16 cellular contexts compared by ENCODE assay signal in genomic region chr11:66324626-66325025, GRCh38. TPM values are rescaled to one million over a fixed set of nuclear protein-coding genes. Genes with fewer than 3 reads are reported as not detected.
DNase-seq lines count a peak whose midpoint lies in the region; ATAC-seq and TF ChIP-seq lines count a peak whose summit lies in the region.
"Had no signal": no experiment of that assay in that cellular context is flagged by ENCODE, and none has a peak within 500 bp of the region (broad histone marks: within the 10 kb centered on the region; RNA-seq: fewer than 3 reads in every experiment).

No MANE protein-coding gene starts in this region.

- 85% methylated on average over 10 of the region's 10 CpGs for WGBS in right cardiac atrium
- 30% methylated on average over 6 of the region's 10 CpGs for WGBS in mesenchymal stem cell
- 55% methylated on average over 8 of the region's 10 CpGs; no CpG with 5 or more reads in 1 of the 2 donors for WGBS in esophagus squamous epithelium, 2 donors

- peak overlapping the region; percentile 76 for H2BK15ac ChIP-seq in mesenchymal stem cell (ENCODE audit: low read depth, poor library complexity, severe bottlenecking)

- no peak for TF ChIP-seq POLR2A in esophagus squamous epithelium (IDR thresholded peaks at IDR 0.05)

- H3K4me3 ChIP-seq in right cardiac atrium (ENCODE audit: low read length) (no peak overlapping the region), mesenchymal stem cell (ENCODE audit: insufficient read depth in 1 of 2, low read depth in 1 of 2, low read length in 2 of 2) (no peak overlapping the region), esophagus squamous epithelium (no peak overlapping the region)
- H3K4me3 ChIP-seq: esophagus muscularis mucosa had no signal

- H3K27me3 ChIP-seq in right cardiac atrium (ENCODE audit: control insufficient read depth, insufficient read depth) (no peaks in the 10 kb centered on the region), mesenchymal stem cell (ENCODE audit: control insufficient read depth in 1 of 2, insufficient read depth in 1 of 2, low read length in 2 of 2) (no peaks in the 10 kb centered on the region), esophagus squamous epithelium (no peaks in the 10 kb centered on the region)
- H3K27me3 ChIP-seq: esophagus muscularis mucosa had no signal

- peaks cover 81% of the 10 kb centered on the region for H3K4me1 Mint-ChIP-seq in activated CD8-positive, alpha-beta T cell treated with anti-CD3 and anti-CD28 coated beads, Interleukin-2, amount 10 ng/mL, durations not matched to agents 7 days and 5 days (ENCODE audit: low read depth)

- H2BK120ac ChIP-seq in mesenchymal stem cell (ENCODE audit: low read depth, low read length), result peak overlapping the region; percentile 98

- H4K91ac ChIP-seq in mesenchymal stem cell (ENCODE audit: low read length), result peak overlapping the region; percentile 95

- POLR2A ChIA-PET in activated CD8-positive, alpha-beta T cell treated with anti-CD3 and anti-CD28 coated beads, Interleukin-2, amount 10 ng/mL, durations not matched to agents 7 days and 5 days (lab: Charles Lee), result interaction anchor here (0.6 to 3.0 kb wide), 3 partner anchors 9 to 12 kb away, joined by 3 to 45 read pairs (median 4); no protein-coding TSS in a partner anchor

- peak overlapping the region; percentile 4 for H3K9ac ChIP-seq in mesenchymal stem cell (ENCODE audit: low read length)

- peak overlapping the region; percentile 64 to 85 for H2BK12ac ChIP-seq in mesenchymal stem cell (ENCODE audit: low read length in 2 of 2)

- no peaks in the 10 kb centered on the region for H3K4me1 ChIP-seq in right cardiac atrium (ENCODE audit: control insufficient read depth, insufficient read depth, low read length)
- peaks cover 45% of the 10 kb centered on the region for H3K4me1 ChIP-seq in mesenchymal stem cell (ENCODE audit: control insufficient read depth, insufficient read depth, low read depth, low read length)
- peaks cover 24 to 55% (median 29%) of the 10 kb centered on the region in 3 donors for H3K4me1 ChIP-seq in esophagus squamous epithelium

- H3K4ac ChIP-seq in mesenchymal stem cell (ENCODE audit: low read depth in 1 of 2, low read length in 2 of 2), result peak overlapping the region; percentile 75 to 83

- H3K36me3 Mint-ChIP-seq in activated CD8-positive, alpha-beta T cell treated with anti-CD3 and anti-CD28 coated beads, Interleukin-2, amount 10 ng/mL, durations not matched to agents 7 days and 5 days (ENCODE audit: low read depth), result peaks cover 8% of the 10 kb centered on the region
- H3K36me3 Mint-ChIP-seq: IgD-negative memory B cell had no signal

- H3K27ac Mint-ChIP-seq in activated CD8-positive, alpha-beta T cell treated with anti-CD3 and anti-CD28 coated beads, Interleukin-2, amount 10 ng/mL, durations not matched to agents 7 days and 5 days, result peak overlapping the region; percentile 98
- H3K27ac Mint-ChIP-seq: dendritic cell treated with granulocyte-macrophage colony-stimulating factor and Interleukin-4, amounts not matched to agents 40 ng/mL and 50 ng/mL, for 4 days had no signal

- CTCF ChIA-PET in activated CD8-positive, alpha-beta T cell treated with anti-CD3 and anti-CD28 coated beads, Interleukin-2, amount 10 ng/mL, durations not matched to agents 7 days and 5 days (lab: Charles Lee), result interaction anchor here (3.8 kb wide), 1 partner anchor 12 kb away, joined by 87 read pairs; no protein-coding TSS in a partner anchor

- intact Hi-C loops in right cardiac atrium (cut with DNase I) (no loop called here), left ventricle myocardium superior (cut with micrococcal nuclease) (no loop called here), esophagus squamous epithelium (cut with DNase I) (no loop called here)

- no peaks in the 10 kb centered on the region for H3K79me1 ChIP-seq in mesenchymal stem cell (replicated peaks; ENCODE audit: low read length, poor library complexity, severe bottlenecking)

- H3K9me3 Mint-ChIP-seq in activated CD8-positive, alpha-beta T cell treated with anti-CD3 and anti-CD28 coated beads, Interleukin-2, amount 10 ng/mL, durations not matched to agents 7 days and 5 days (ENCODE audit: insufficient read depth), result peaks cover 7% of the 10 kb centered on the region
- H3K9me3 Mint-ChIP-seq: dendritic cell treated with granulocyte-macrophage colony-stimulating factor and Interleukin-4, amounts not matched to agents 40 ng/mL and 50 ng/mL, for 4 days; IgD-negative memory B cell had no signal

- no peaks in the 10 kb centered on the region for H3K27me3 Mint-ChIP-seq in activated CD8-positive, alpha-beta T cell treated with anti-CD3 and anti-CD28 coated beads, Interleukin-2, amount 10 ng/mL, durations not matched to agents 7 days and 5 days (ENCODE audit: low read depth)
- H3K27me3 Mint-ChIP-seq: IgD-negative memory B cell had no signal

- peak overlapping the region; percentile 89 for H4K8ac ChIP-seq in mesenchymal stem cell (ENCODE audit: low read length)

- H3K9me3 ChIP-seq in right cardiac atrium (ENCODE audit: control insufficient read depth, low read length), result no peaks in the 10 kb centered on the region
- no peaks in the 10 kb centered on the region for H3K9me3 ChIP-seq in mesenchymal stem cell (ENCODE audit: control insufficient read depth, low read length)
- no peaks in the 10 kb centered on the region for H3K9me3 ChIP-seq in esophagus squamous epithelium
- H3K9me3 ChIP-seq: esophagus muscularis mucosa had no signal

- peak overlapping the region; percentile 93 to 99 for H3K18ac ChIP-seq in mesenchymal stem cell (ENCODE audit: low read depth in 1 of 2, low read length in 2 of 2)

- H3K36me3 ChIP-seq in mesenchymal stem cell (ENCODE audit: control insufficient read depth in 1 of 2, insufficient read depth in 2 of 2, low read depth in 1 of 2, low read length in 2 of 2) (peaks cover 0 to 2% of the 10 kb centered on the region in 2 experiments), esophagus squamous epithelium (no peaks in the 10 kb centered on the region)
- H3K36me3 ChIP-seq: esophagus muscularis mucosa had no signal

- peak overlapping the region in 1 of 2 experiments; percentile 93 for H3K14ac ChIP-seq in mesenchymal stem cell (ENCODE audit: low read length in 2 of 2)

- no peak overlapping the region for H2AFZ ChIP-seq in mesenchymal stem cell (ENCODE audit: low read depth, low read length)

- H3K27ac ChIP-seq in right cardiac atrium (ENCODE audit: low read length), result no peak overlapping the region
- peak overlapping the region; percentile 33 for H3K27ac ChIP-seq in mesenchymal stem cell (ENCODE audit: low read length, poor library complexity, severe bottlenecking)
- peak overlapping the region in 2 of 4 donors; percentile 39 to 82 for H3K27ac ChIP-seq in esophagus squamous epithelium

- no peak for TF ChIP-seq CTCF in esophagus squamous epithelium (IDR thresholded peaks at IDR 0.05)

- peak overlapping the region; percentile 90 for H2AK5ac ChIP-seq in mesenchymal stem cell (ENCODE audit: low read length, severe bottlenecking)

- ATAC-seq in right cardiac atrium (no peak), left ventricle myocardium superior (no peak)
- ATAC-seq in activated CD8-positive, alpha-beta T cell treated with anti-CD3 and anti-CD28 coated beads, Interleukin-2, amount 10 ng/mL, durations not matched to agents 7 days and 5 days, result no peak

- no peak overlapping the region for H3K4me3 Mint-ChIP-seq in activated CD8-positive, alpha-beta T cell treated with anti-CD3 and anti-CD28 coated beads, Interleukin-2, amount 10 ng/mL, durations not matched to agents 7 days and 5 days
- H3K4me3 Mint-ChIP-seq: dendritic cell treated with granulocyte-macrophage colony-stimulating factor and Interleukin-4, amounts not matched to agents 40 ng/mL and 50 ng/mL, for 4 days had no signal

- DNase-seq in right cardiac atrium (peak in 2 of 3 donors; percentile 58 to 65), left ventricle myocardium superior (no peak), mesenchymal stem cell (peak; percentile 49), NCI-H2081 treated with DMSO at 0.1 percent for 48 hours (lab: John Stamatoyannopoulos, UW) (no peak), NOMO-1 treated with dmso at 0.1 percent for 144 hours (lab: John Stamatoyannopoulos, UW; ENCODE audit: unreplicated experiment) (no peak), NCI-H774 (lab: John Stamatoyannopoulos, UW) (no peak), esophagus squamous epithelium (lab: John Stamatoyannopoulos, UW) (no peak)
- DNase-seq in activated CD8-positive, alpha-beta T cell treated with anti-CD3 and anti-CD28 coated beads, Interleukin-2, amount 10 ng/mL, durations not matched to agents 7 days and 5 days, result no peak
- DNase-seq: C1 segment of cervical spinal cord; NCI-H1417 treated with DMSO at 0.1 percent for 48 hours; stimulated activated CD4-positive, alpha-beta T cell treated with anti-CD3 and anti-CD28 coated beads, Interleukin-4, amount 100 ng/mL, for 4 hours; stimulated activated naive CD4-positive, alpha-beta T cell had no signal

- H3K4me2 ChIP-seq in mesenchymal stem cell (ENCODE audit: low read length, poor library complexity, severe bottlenecking), result no peak overlapping the region

- H3K23ac ChIP-seq in mesenchymal stem cell (ENCODE audit: low read length in 2 of 2), result no peak overlapping the region

- H2BK5ac ChIP-seq in mesenchymal stem cell (ENCODE audit: low read depth, low read length, poor library complexity, severe bottlenecking), result no peak overlapping the region

RNA-seq across cellular contexts. Expression of gene CD248, which starts 7.8 kb away (rescaled TPM):
- total RNA-seq in right cardiac atrium, result 10 to 100 TPM; 10.5 to 22.9 (median 21.9) TPM
- 12.0 TPM for polyA plus RNA-seq in right cardiac atrium
- 11.1 TPM for total RNA-seq in left ventricle myocardium superior
- total RNA-seq in activated CD8-positive, alpha-beta T cell treated with anti-CD3 and anti-CD28 coated beads, Interleukin-2, amount 10 ng/mL, durations not matched to agents 7 days and 5 days, result 10 to 100 TPM; 79.5 to 80.8 TPM
- 318 TPM for polyA plus RNA-seq in mesenchymal stem cell (2013, experiment 1 of 2)
- 313 TPM for polyA plus RNA-seq in mesenchymal stem cell (2013, experiment 2 of 2)
- total RNA-seq in esophagus squamous epithelium, result 10 to 100 TPM in 1 of 4 donors, 1 to 10 TPM in 3; 1.9 to 13.2 (median 6.1) TPM

RNA-seq across cellular contexts. Expression of gene RIN1, which starts 11.6 kb away (rescaled TPM):
- total RNA-seq in right cardiac atrium (1 to 10 TPM; 2.0 to 3.8 (median 2.2) TPM), left ventricle myocardium superior (1.7 TPM), esophagus squamous epithelium (10 to 100 TPM; 22.3 to 37.2 (median 27.6) TPM)
- polyA plus RNA-seq in right cardiac atrium, result 1.6 TPM
- 1 to 10 TPM; 1.3 TPM for total RNA-seq in activated CD8-positive, alpha-beta T cell treated with anti-CD3 and anti-CD28 coated beads, Interleukin-2, amount 10 ng/mL, durations not matched to agents 7 days and 5 days
- 29.1 TPM for polyA plus RNA-seq in mesenchymal stem cell (2013, experiment 1 of 2)
- polyA plus RNA-seq in mesenchymal stem cell (2013, experiment 2 of 2), result 26.9 TPM

RNA-seq across cellular contexts. Expression of gene BRMS1, which starts 20.3 kb away (rescaled TPM):
- total RNA-seq in right cardiac atrium (10 to 100 TPM; 12.7 to 19.8 (median 15.0) TPM), left ventricle myocardium superior (14.7 TPM), esophagus squamous epithelium (10 to 100 TPM; 43.8 to 65.5 (median 56.8) TPM)
- 26.0 TPM for polyA plus RNA-seq in right cardiac atrium
- 10 to 100 TPM; 53.2 to 57.1 TPM for total RNA-seq in activated CD8-positive, alpha-beta T cell treated with anti-CD3 and anti-CD28 coated beads, Interleukin-2, amount 10 ng/mL, durations not matched to agents 7 days and 5 days
- polyA plus RNA-seq in mesenchymal stem cell (2013, experiment 1 of 2), result 37.1 TPM
- polyA plus RNA-seq in mesenchymal stem cell (2013, experiment 2 of 2), result 35.4 TPM

RNA-seq across cellular contexts. Expression of gene B4GAT1, which starts 22.8 kb away (rescaled TPM):
- total RNA-seq in right cardiac atrium (10 to 100 TPM; 43.9 to 67.1 (median 57.0) TPM), left ventricle myocardium superior (55.1 TPM), esophagus squamous epithelium (10 to 100 TPM in 2 of 4 donors, 1 to 10 TPM in 2; 6.8 to 24.0 (median 11.3) TPM)
- polyA plus RNA-seq in right cardiac atrium, result 60.2 TPM
- 1 to 10 TPM; 7.6 TPM for total RNA-seq in activated CD8-positive, alpha-beta T cell treated with anti-CD3 and anti-CD28 coated beads, Interleukin-2, amount 10 ng/mL, durations not matched to agents 7 days and 5 days
- polyA plus RNA-seq in mesenchymal stem cell (2013, experiment 1 of 2), result 31.2 TPM
- polyA plus RNA-seq in mesenchymal stem cell (2013, experiment 2 of 2), result 31.7 TPM

RNA-seq across cellular contexts. Expression of gene TMEM151A, which starts 32.9 kb away (rescaled TPM):
- total RNA-seq in right cardiac atrium, result under 1 TPM; 0.20 to 0.31 (median 0.26) TPM
- polyA plus RNA-seq in right cardiac atrium, result 0.45 TPM
- total RNA-seq in left ventricle myocardium superior, result 0.25 TPM
- not detected for total RNA-seq in activated CD8-positive, alpha-beta T cell treated with anti-CD3 and anti-CD28 coated beads, Interleukin-2, amount 10 ng/mL, durations not matched to agents 7 days and 5 days
- 0.44 TPM for polyA plus RNA-seq in mesenchymal stem cell (2013, experiment 1 of 2)
- polyA plus RNA-seq in mesenchymal stem cell (2013, experiment 2 of 2), result 0.38 TPM
- not detected for total RNA-seq in esophagus squamous epithelium
- total RNA-seq: activated CD8-positive, alpha-beta memory T cell treated with anti-CD3 and anti-CD28 coated beads for 36 hours had no signal
- polyA plus RNA-seq: IgD-negative memory B cell had no signal

Comparison
In these comparisons a context has a peak if more than half of its experiments do, and no peak if none do; other contexts are left out.
1. DNase-seq: peak in right cardiac atrium (2 of 3) and mesenchymal stem cell (single experiment); none in left ventricle myocardium superior (single experiment), activated CD8-positive, alpha-beta T cell treated with anti-CD3 and anti-CD28 coated beads, Interleukin-2, amount 10 ng/mL, durations not matched to agents 7 days and 5 days (single experiment), NCI-H2081 treated with DMSO at 0.1 percent for 48 hours (single experiment), NOMO-1 treated with dmso at 0.1 percent for 144 hours (single experiment), NCI-H774 (single experiment) and esophagus squamous epithelium (single experiment).